ENCODE assay signal across 9 cellular contexts in genomic region chr16:15671530-15672117, GRCh38. TPM values are rescaled to one million over a fixed set of nuclear protein-coding genes. Genes with fewer than 3 reads are reported as not detected.
DNase-seq lines count a peak whose midpoint lies in the region; ATAC-seq and TF ChIP-seq lines count a peak whose summit lies in the region.
"Had no signal": no experiment of that assay in that cellular context is flagged by ENCODE, and none has a peak within 500 bp of the region (broad histone marks: within the 10 kb centered on the region; RNA-seq: fewer than 3 reads in every experiment).

No MANE protein-coding gene starts in this region.

- peaks cover 32% of the 10 kb centered on the region for H3K36me3 ChIP-seq in CD8-positive, alpha-beta T cell (ENCODE audit: insufficient read depth, low read length)
- peaks cover 13% of the 10 kb centered on the region for H3K36me3 ChIP-seq in rectal smooth muscle tissue (ENCODE audit: control insufficient read depth, insufficient read depth, low read length)

- ATAC-seq in CD8-positive, alpha-beta T cell = no peak
- ATAC-seq in GM21515 (IDR thresholded peaks at IDR 0.05; ENCODE audit: unreplicated experiment) = no peak

- peaks cover 65% of the 10 kb centered on the region for H3K36me3 Mint-ChIP-seq in CD8-positive, alpha-beta T cell
- H3K36me3 Mint-ChIP-seq in dendritic cell treated with granulocyte-macrophage colony-stimulating factor and Interleukin-4, amounts not matched to agents 40 ng/mL and 50 ng/mL, for 4 days (ENCODE audit: low read depth) = peaks cover 82% of the 10 kb centered on the region

- H3K9me3 ChIP-seq in CD8-positive, alpha-beta T cell (ENCODE audit: low read length) = no peaks in the 10 kb centered on the region

- no peak overlapping the region for H3K4me3 ChIP-seq in CD8-positive, alpha-beta T cell (ENCODE audit: low read depth, low read length)
- H3K4me3 ChIP-seq in rectal smooth muscle tissue (ENCODE audit: low read length) = no peak overlapping the region

- H3K4me3 Mint-ChIP-seq in CD8-positive, alpha-beta T cell = no peak overlapping the region
- H3K4me3 Mint-ChIP-seq in dendritic cell treated with granulocyte-macrophage colony-stimulating factor and Interleukin-4, amounts not matched to agents 40 ng/mL and 50 ng/mL, for 4 days = no peak overlapping the region

- peaks cover 36% of the 10 kb centered on the region for H3K4me1 ChIP-seq in CD8-positive, alpha-beta T cell (ENCODE audit: insufficient read depth, low read length)
- H3K4me1 ChIP-seq in rectal smooth muscle tissue (ENCODE audit: control insufficient read depth, insufficient read depth, low read length) = peaks cover 11% of the 10 kb centered on the region

- POLR2A ChIA-PET in CD8-positive, alpha-beta T cell (lab: Charles Lee) = interaction anchor here (1.3 to 3.9 kb wide), 5 partner anchors 13 to 217 kb away, joined by 3 to 27 read pairs (median 9); partner anchors contain the start of genes CEP20 and MARF1

- no peak for DNase-seq in CD8-positive, alpha-beta T cell
- DNase-seq in NCI-H345 treated with DMSO at 0.1 percent for 48 hours (lab: John Stamatoyannopoulos, UW; ENCODE audit: unreplicated experiment) (peak; percentile 64), D341Med (ENCODE audit: low spot score) (no peak), DMS114 treated with DMSO at 0.1 percent for 48 hours (lab: John Stamatoyannopoulos, UW; ENCODE audit: unreplicated experiment) (no peak)
- DNase-seq: SHP77; stimulated activated naive CD4-positive, alpha-beta T cell treated with Interleukin-2 at 50 U/mL for 16 hours had no signal

- intact Hi-C loops in CD8-positive, alpha-beta T cell (cut with DNase I, micrococcal nuclease) = loop anchor here (2.0 kb wide), 2 partner anchors 21 to 29 kb away; partner anchors contain the start of genes MARF1 (in 1 of the 2) and NDE1 (in 1 of the 2)
- intact Hi-C loops in dendritic cell treated with granulocyte-macrophage colony-stimulating factor and Interleukin-4, amounts not matched to agents 40 ng/mL and 50 ng/mL, for 4 days (cut with micrococcal nuclease) = loop anchor here (2.0 kb wide), 1 partner anchor 29 kb away; the partner anchor contains the start of gene MARF1

- peak overlapping the region; percentile 92 for H3K27ac Mint-ChIP-seq in CD8-positive, alpha-beta T cell
- H3K27ac Mint-ChIP-seq in dendritic cell treated with granulocyte-macrophage colony-stimulating factor and Interleukin-4, amounts not matched to agents 40 ng/mL and 50 ng/mL, for 4 days = peak overlapping the region; percentile 96

- no peaks in the 10 kb centered on the region for H3K27me3 Mint-ChIP-seq in CD8-positive, alpha-beta T cell (ENCODE audit: low read depth)
- H3K27me3 Mint-ChIP-seq in dendritic cell treated with granulocyte-macrophage colony-stimulating factor and Interleukin-4, amounts not matched to agents 40 ng/mL and 50 ng/mL, for 4 days = no peaks in the 10 kb centered on the region

- TF ChIP-seq CTCF in CD8-positive, alpha-beta T cell (IDR thresholded peaks at IDR 0.05) = no peak

- no peaks in the 10 kb centered on the region for H3K9me3 Mint-ChIP-seq in CD8-positive, alpha-beta T cell
- H3K9me3 Mint-ChIP-seq in dendritic cell treated with granulocyte-macrophage colony-stimulating factor and Interleukin-4, amounts not matched to agents 40 ng/mL and 50 ng/mL, for 4 days = no peaks in the 10 kb centered on the region

- CTCF ChIA-PET in CD8-positive, alpha-beta T cell (lab: Charles Lee) = interaction anchor here (0.8 to 2.7 kb wide), 5 partner anchors 19 to 32 kb away, joined by 3 to 13 read pairs (median 3); partner anchors contain the start of gene MARF1

- no peak overlapping the region for H3K9ac ChIP-seq in rectal smooth muscle tissue (ENCODE audit: low read length)

- peaks cover 41% of the 10 kb centered on the region for H3K4me1 Mint-ChIP-seq in CD8-positive, alpha-beta T cell (ENCODE audit: low read depth)
- H3K4me1 Mint-ChIP-seq in dendritic cell treated with granulocyte-macrophage colony-stimulating factor and Interleukin-4, amounts not matched to agents 40 ng/mL and 50 ng/mL, for 4 days (ENCODE audit: low read depth) = peaks cover 50% of the 10 kb centered on the region

- no peaks in the 10 kb centered on the region for H3K27me3 ChIP-seq in CD8-positive, alpha-beta T cell (ENCODE audit: insufficient read depth, low read length)
- H3K27me3 ChIP-seq in rectal smooth muscle tissue (ENCODE audit: control insufficient read depth, insufficient read depth, low read length) = no peaks in the 10 kb centered on the region

- H3K27ac ChIP-seq in CD8-positive, alpha-beta T cell (ENCODE audit: low read depth, low read length) = peak overlapping the region; percentile 87
- H3K27ac ChIP-seq in rectal smooth muscle tissue (ENCODE audit: low read depth, low read length) = peak overlapping the region; percentile 91

RNA-seq across cellular contexts. Expression of gene NDE1, which starts 21.6 kb away (rescaled TPM):
- 100 to 1,000 TPM; 113 to 119 TPM for total RNA-seq in CD8-positive, alpha-beta T cell

RNA-seq across cellular contexts. Expression of gene MARF1, which starts 28.7 kb away (rescaled TPM):
- 100 to 1,000 TPM; 169 to 176 TPM for total RNA-seq in CD8-positive, alpha-beta T cell
